Comparison of ENCODE assay signal across 33 cellular contexts in genomic region chr3:170778240-170779217, GRCh38.
"Had no signal": no experiment of that assay in that cellular context is flagged by ENCODE, and none has a peak within 500 bp of the region (broad histone marks: within the 10 kb centered on the region; RNA-seq: fewer than 3 reads in every experiment).

No MANE protein-coding gene starts in this region.

- H3K4me1 ChIP-seq: ascending aorta had no signal

- H3K4me3 ChIP-seq: ascending aorta, cardiac muscle cell, PC-9 had no signal

- H3K27me3 ChIP-seq: ascending aorta, cardiac muscle cell had no signal

- H3K27ac Mint-ChIP-seq: activated CD4-positive, alpha-beta T cell treated with anti-CD3 and anti-CD28 coated beads, Interleukin-2, amount 10 ng/mL, durations not matched to agents 24 days and 14 days; activated naive CD4-positive, alpha-beta T cell treated with anti-CD3 and anti-CD28 coated beads, Interleukin-2, amount 10 ng/mL, durations not matched to agents 7 days and 5 days; activated naive CD8-positive, alpha-beta T cell treated with anti-CD3 and anti-CD28 coated beads for 36 hours; activated T-helper 1 cell treated with anti-CD3 and anti-CD28 coated beads, Interleukin-12 subunit alpha, Interleukin-12 subunit beta, Interleukin-2, Interleukin-4 antibody, amounts not matched to agents 30 ng/mL and 10 ng/mL and 1 ng/mL, durations not matched to agents 14 hours and 24 hours and 36 hours had no signal

- H3K9ac ChIP-seq: KMS-11 had no signal

- H3K27ac ChIP-seq: ascending aorta, cardiac muscle cell, KMS-11, PC-9 had no signal

- H3K9me3 ChIP-seq: ascending aorta had no signal

- H3K4me2 ChIP-seq: KMS-11, PC-9 had no signal

- H3K36me3 ChIP-seq: ascending aorta, cardiac muscle cell had no signal

- H3K36me3 Mint-ChIP-seq: activated naive CD4-positive, alpha-beta T cell treated with anti-CD3 and anti-CD28 coated beads, Interleukin-2, amount 10 ng/mL, durations not matched to agents 7 days and 5 days; activated naive CD8-positive, alpha-beta T cell treated with anti-CD3 and anti-CD28 coated beads for 36 hours had no signal

- H3K4me3 Mint-ChIP-seq: activated CD4-positive, alpha-beta T cell treated with anti-CD3 and anti-CD28 coated beads, Interleukin-2, amount 10 ng/mL, durations not matched to agents 24 days and 14 days; activated naive CD4-positive, alpha-beta T cell treated with anti-CD3 and anti-CD28 coated beads, Interleukin-2, amount 10 ng/mL, durations not matched to agents 7 days and 5 days; activated naive CD8-positive, alpha-beta T cell treated with anti-CD3 and anti-CD28 coated beads for 36 hours; activated T-cell treated with anti-CD3 and anti-CD28 coated beads, Interleukin-2, amount 50 U/mL, for 4 hours; activated T-helper 1 cell treated with anti-CD3 and anti-CD28 coated beads, Interleukin-12 subunit alpha, Interleukin-12 subunit beta, Interleukin-2, Interleukin-4 antibody, amounts not matched to agents 30 ng/mL and 10 ng/mL and 1 ng/mL, durations not matched to agents 14 hours and 24 hours and 36 hours; central memory CD8-positive, alpha-beta T cell had no signal

- H3K9me3 Mint-ChIP-seq: activated CD4-positive, alpha-beta T cell treated with anti-CD3 and anti-CD28 coated beads, Interleukin-2, amount 10 ng/mL, durations not matched to agents 24 days and 14 days; activated naive CD4-positive, alpha-beta T cell treated with anti-CD3 and anti-CD28 coated beads, Interleukin-2, amount 10 ng/mL, durations not matched to agents 7 days and 5 days; activated naive CD8-positive, alpha-beta T cell treated with anti-CD3 and anti-CD28 coated beads for 36 hours; activated T-cell treated with anti-CD3 and anti-CD28 coated beads, Interleukin-2, amount 50 U/mL, for 4 hours; activated T-helper 1 cell treated with anti-CD3 and anti-CD28 coated beads, Interleukin-12 subunit alpha, Interleukin-12 subunit beta, Interleukin-2, Interleukin-4 antibody, amounts not matched to agents 30 ng/mL and 10 ng/mL and 1 ng/mL, durations not matched to agents 14 hours and 24 hours and 36 hours had no signal

- H3K4me1 Mint-ChIP-seq: activated CD4-positive, alpha-beta T cell treated with anti-CD3 and anti-CD28 coated beads, Interleukin-2, amount 10 ng/mL, durations not matched to agents 24 days and 14 days; activated naive CD4-positive, alpha-beta T cell treated with anti-CD3 and anti-CD28 coated beads, Interleukin-2, amount 10 ng/mL, durations not matched to agents 7 days and 5 days; activated naive CD8-positive, alpha-beta T cell treated with anti-CD3 and anti-CD28 coated beads for 36 hours; central memory CD8-positive, alpha-beta T cell had no signal

- DNase-seq: activated CD4-positive, alpha-beta T cell treated with anti-CD3 and anti-CD28 coated beads, Interleukin-2, amount 10 ng/mL, durations not matched to agents 24 days and 14 days; activated CD4-positive, alpha-beta T cell treated with anti-CD3 and anti-CD28 coated beads, Interleukin-2, amount 50 U/mL, for 4 hours; activated CD8-positive, alpha-beta memory T cell treated with anti-CD3 and anti-CD28 coated beads, Interleukin-2, amount 50 U/mL, for 4 hours; activated gamma-delta T cell treated with Interleukin-2 at 50 U/mL for 16 hours; activated naive CD4-positive, alpha-beta T cell treated with anti-CD3 and anti-CD28 coated beads, Interleukin-2, amount 10 ng/mL, durations not matched to agents 7 days and 5 days; activated naive CD8-positive, alpha-beta T cell treated with anti-CD3 and anti-CD28 coated beads for 36 hours; activated T-cell treated with anti-CD3 and anti-CD28 coated beads for 4 hours; activated T-cell treated with anti-CD3 and anti-CD28 coated beads, Interleukin-2, amount 50 U/mL, for 4 hours; amniotic stem cell; MM.1S; MV-4-11; NCI-H1092 treated with DMSO at 0.1 percent for 48 hours; NCI-H1417; NCI-H146; NCI-H187 treated with DMSO at 0.1 percent for 48 hours; NCI-H2081; NCI-H2171 treated with DMSO at 0.1 percent for 48 hours; NCI-H2227 treated with DMSO at 0.1 percent for 48 hours; NCI-H446; NCI-H510A treated with DMSO at 0.1 percent for 48 hours; NCI-H526 treated with DMSO at 0.1 percent for 48 hours; NCI-H774; PC-9; Right ventricle myocardium superior; SW 1271; T-helper 1 cell; T-helper 2 cell; T1000 had no signal

- ATAC-seq: activated T-cell treated with anti-CD3 and anti-CD28 coated beads, Interleukin-2, amount 50 U/mL, for 4 hours had no signal

- H2AFZ ChIP-seq: PC-9 had no signal
